In genomic region chr11:63767415-63768231, GRCh38 we compare ENCODE assay signal across 8 cellular contexts. TPM values are rescaled to one million over a fixed set of nuclear protein-coding genes. Genes with fewer than 3 reads are reported as not detected.
DNase-seq lines count a peak whose midpoint lies in the region; ATAC-seq lines count a peak whose summit lies in the region.

No MANE protein-coding gene starts in this region.

- intact Hi-C loops in sciatic nerve (cut with DNase I), result no loop called here

- no peaks in the 10 kb centered on the region for H3K9me3 ChIP-seq in iPS-18c (ENCODE audit: control insufficient read depth, insufficient read depth, low read length)

- DNase-seq in activated T-cell treated with anti-CD3 and anti-CD28 coated beads for 48 hours (ENCODE audit: low read depth), result peak; percentile 18
- DNase-seq in activated T-cell treated with anti-CD3 and anti-CD28 coated beads for 4 hours, result no peak
- peak; percentile 64 for DNase-seq in NCI-H1092 treated with DMSO at 0.1 percent for 48 hours (lab: John Stamatoyannopoulos, UW)
- DNase-seq in T-helper 2 cell, result peak in 3 of 5 experiments; percentile 25 to 55 (median 29)
- peak; percentile 21 for DNase-seq in central memory CD4-positive, alpha-beta T cell
- DNase-seq in sciatic nerve (ENCODE audit: low spot score), result peak; percentile 81

- H3K4me3 ChIP-seq in iPS-18c (ENCODE audit: insufficient read depth, low read depth, low read length), result peak overlapping the region; percentile 97

- ATAC-seq in sciatic nerve (peak; percentile 66), GM18867 (IDR thresholded peaks at IDR 0.05; ENCODE audit: unreplicated experiment) (no peak)

RNA-seq across cellular contexts. Expression of gene ZFTA, which starts 1.0 kb away (rescaled TPM):
- total RNA-seq in sciatic nerve, result 30.2 TPM

RNA-seq across cellular contexts. Expression of gene SPINDOC, which starts 45.6 kb away (rescaled TPM):
- total RNA-seq in sciatic nerve, result 16.0 TPM
